1 cellular context compared by ENCODE assay signal in the genomic region with DNA sequence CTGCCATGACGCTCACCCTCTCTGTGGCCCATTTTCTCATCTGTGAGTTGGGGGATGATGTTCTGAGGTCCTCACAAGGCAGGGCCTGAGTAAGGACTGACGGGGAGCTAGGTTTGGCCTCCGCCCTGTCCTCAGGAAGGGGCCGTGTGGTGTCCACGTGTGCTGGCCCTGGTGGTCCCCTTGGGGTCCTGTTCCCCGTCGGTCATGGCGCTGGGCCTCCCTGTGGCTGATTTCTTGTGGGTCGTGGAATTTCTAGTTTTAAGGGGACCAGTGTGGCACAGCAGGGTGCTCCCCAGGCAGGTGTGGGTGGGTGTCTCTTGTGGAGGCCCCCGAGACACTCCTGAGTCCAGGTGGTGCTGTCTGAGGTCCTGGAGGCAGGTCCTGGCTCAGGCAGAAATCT.
TF ChIP-seq lines count a peak whose summit lies in the region.

No MANE protein-coding gene starts in this region.

TF ChIP-seq in H1, 55 proteins besides CTCF, POLR2A, EP300 and RAD21:
- TF ChIP-seq YY1 (IDR thresholded peaks at IDR 0.05; ENCODE audit: low read depth, low read length) (no peak), KDM1A (IDR thresholded peaks at IDR 0.05; ENCODE audit: borderline replicate concordance, low read length) (no peak), CBX5 (IDR thresholded peaks at IDR 0.05; ENCODE audit: low read depth, low read length) (no peak), SIRT6 (IDR thresholded peaks at IDR 0.05; ENCODE audit: low read length) (no peak), CEBPB (IDR thresholded peaks at IDR 0.05; ENCODE audit: low read depth, low read length) (no peak), BCL11A (IDR thresholded peaks at IDR 0.05; ENCODE audit: low read depth in 2 of 2, low read length in 2 of 2) (no peak), ZNF274 (IDR thresholded peaks at IDR 0.05; ENCODE audit: borderline replicate concordance, extremely low read depth, low read length) (no peak), JUND (IDR thresholded peaks at IDR 0.05; ENCODE audit: low read length) (no peak), SRF (IDR thresholded peaks at IDR 0.05; ENCODE audit: low read depth, low read length) (no peak)
